28 cellular contexts compared by ENCODE assay signal in genomic region chr4:7326693-7327340, GRCh38.
A peak's percentile ranks its signal among the peaks of the same experiment; 100 is the strongest.
DNase-seq lines count a peak whose midpoint lies in the region; ATAC-seq, FAIRE-seq and TF ChIP-seq lines count a peak whose summit lies in the region.
"Had no signal": no experiment of that assay in that cellular context is flagged by ENCODE, and none has a peak within 500 bp of the region (broad histone marks: within the 10 kb centered on the region; RNA-seq: fewer than 3 reads in every experiment).

No MANE protein-coding gene starts in this region.

- H3K4me1 Mint-ChIP-seq in astrocyte (ENCODE audit: low read depth, unreplicated experiment): peaks cover 29% of the 10 kb centered on the region

- H3K4me3 ChIP-seq in BLaER1: no peak overlapping the region
- H3K4me3 ChIP-seq in astrocyte (ENCODE audit: insufficient read depth, low read depth, low read length): no peak overlapping the region
- no peak overlapping the region for H3K4me3 ChIP-seq in neuronal stem cell (ENCODE audit: low read length in 2 of 2)
- H3K4me3 ChIP-seq: adrenal gland, esophagus muscularis mucosa, GM23338, smooth muscle cell, testis, uterus had no signal

- H3K4me1 ChIP-seq in BLaER1 (peaks cover 44% of the 10 kb centered on the region), astrocyte (ENCODE audit: insufficient read depth, low read length) (peaks cover 36% of the 10 kb centered on the region), neuronal stem cell (ENCODE audit: control insufficient read depth in 2 of 2, insufficient read depth in 1 of 2, low read depth in 1 of 2, low read length in 2 of 2) (peaks cover 0 to 24% of the 10 kb centered on the region in 2 donors)
- H3K4me1 ChIP-seq: adrenal gland, Caco-2 had no signal

- H3K9ac ChIP-seq in BLaER1 (peak overlapping the region; percentile 20; the same call in 1 of the 2 replicates), astrocyte (ENCODE audit: low read length) (no peak overlapping the region), neuronal stem cell (ENCODE audit: low read depth, low read length, poor library complexity) (no peak overlapping the region)

- no peak for ATAC-seq in left ventricle myocardium superior
- ATAC-seq in GM21786 (IDR thresholded peaks at IDR 0.05; ENCODE audit: unreplicated experiment): no peak
- ATAC-seq: GM23338; PC-3; stimulated activated effector memory CD8-positive, alpha-beta T cell treated with anti-CD3 and anti-CD28 coated beads, Interleukin-12 subunit alpha, Interleukin-12 subunit beta, amount 100 ng/mL, for 72 hours; T-helper 17 cell had no signal

- H3K9me3 Mint-ChIP-seq in astrocyte (ENCODE audit: unreplicated experiment): no peaks in the 10 kb centered on the region
- H3K9me3 Mint-ChIP-seq: GM23338; stimulated activated effector memory CD8-positive, alpha-beta T cell treated with anti-CD3 and anti-CD28 coated beads, Interleukin-12 subunit alpha, Interleukin-12 subunit beta, amount 100 ng/mL, for 72 hours had no signal

- DNase-seq in astrocyte (ENCODE audit: low read depth) (no peak), left ventricle myocardium superior (peak; percentile 39), neuronal stem cell (ENCODE audit: low spot score) (no peak), DMS53 (lab: John Stamatoyannopoulos, UW) (no peak), NCI-H1048 (lab: John Stamatoyannopoulos, UW) (no peak), RCC 7860 (ENCODE audit: low spot score) (no peak)
- DNase-seq: activated CD4-positive, alpha-beta T cell treated with anti-CD3 and anti-CD28 coated beads for 48 hours; activated naive CD4-positive, alpha-beta T cell; activated T-cell treated with anti-CD3 and anti-CD28 coated beads, Interleukin-2, amount 50 U/mL, for 48 hours; Caco-2; DND-41; effector CD4-positive, alpha-beta T cell; foreskin melanocyte; NCI-H1417 treated with DMSO at 0.1 percent for 48 hours; NCI-H446 treated with DMSO at 0.1 percent for 48 hours; PC-3; stimulated activated CD4-positive, alpha-beta T cell treated with anti-CD3 and anti-CD28 coated beads, Interleukin-2, amount 100 ng/mL, for 48 hours; T-helper 17 cell; testis; uterus had no signal

- no peak overlapping the region for H2BK12ac ChIP-seq in neuronal stem cell (ENCODE audit: low read length)

- H3K4me2 ChIP-seq in BLaER1 (peak overlapping the region; percentile 58), astrocyte (ENCODE audit: low read length) (no peak overlapping the region), neuronal stem cell (ENCODE audit: insufficient read depth, low read length, poor library complexity, severe bottlenecking) (no peak overlapping the region)
- H3K4me2 ChIP-seq: GM23338, smooth muscle cell had no signal

- H3K4ac ChIP-seq in neuronal stem cell (ENCODE audit: low read length): no peak overlapping the region

- H2BK5ac ChIP-seq in neuronal stem cell (ENCODE audit: low read length): peak overlapping the region; percentile 47

- H3K36me3 Mint-ChIP-seq in astrocyte (ENCODE audit: low read depth, unreplicated experiment): peaks cover 3% of the 10 kb centered on the region
- H3K36me3 Mint-ChIP-seq: stimulated activated effector memory CD8-positive, alpha-beta T cell treated with anti-CD3 and anti-CD28 coated beads, Interleukin-12 subunit alpha, Interleukin-12 subunit beta, amount 100 ng/mL, for 72 hours had no signal

- H2AK5ac ChIP-seq in neuronal stem cell (ENCODE audit: low read depth, low read length): peak overlapping the region; percentile 96

- peak overlapping the region; percentile 86 for H3K18ac ChIP-seq in neuronal stem cell (ENCODE audit: low read length)

- intact Hi-C loops in left ventricle myocardium superior (cut with micrococcal nuclease): no loop called here

- peak overlapping the region; percentile 39 for H3K23ac ChIP-seq in neuronal stem cell (ENCODE audit: low read depth, low read length, poor library complexity)

- H4K8ac ChIP-seq in neuronal stem cell (ENCODE audit: low read depth, low read length): no peak overlapping the region

- peak overlapping the region; percentile 73 for H3K14ac ChIP-seq in neuronal stem cell (ENCODE audit: low read length)

- H3K79me1 ChIP-seq in neuronal stem cell (ENCODE audit: low read depth, low read length): no peaks in the 10 kb centered on the region

- H3K4me3 Mint-ChIP-seq in astrocyte (ENCODE audit: unreplicated experiment): peak overlapping the region; percentile 45
- H3K4me3 Mint-ChIP-seq: GM23338; stimulated activated effector memory CD8-positive, alpha-beta T cell treated with anti-CD3 and anti-CD28 coated beads, Interleukin-12 subunit alpha, Interleukin-12 subunit beta, amount 100 ng/mL, for 72 hours; T-helper 17 cell had no signal

- no CpG with 5 or more reads among the region's 20 CpGs for WGBS in neuronal stem cell (ENCODE audit: extremely low coverage in 2 of 2, insufficient read length in 2 of 2, insufficient replicate concordance in 1 of 2), 2 donors

- H2BK15ac ChIP-seq in neuronal stem cell (ENCODE audit: low read length): peak overlapping the region; percentile 87

- H2BK120ac ChIP-seq in neuronal stem cell (ENCODE audit: low read depth, low read length): no peak overlapping the region

- H3K27ac Mint-ChIP-seq in astrocyte (ENCODE audit: unreplicated experiment): no peak overlapping the region
- H3K27ac Mint-ChIP-seq: GM23338, T-helper 17 cell had no signal

- H3K36me3 ChIP-seq in BLaER1: no peaks in the 10 kb centered on the region
- H3K36me3 ChIP-seq in astrocyte (ENCODE audit: insufficient read depth, low read length): no peaks in the 10 kb centered on the region
- H3K36me3 ChIP-seq in neuronal stem cell (replicated peaks in 1 of 2; ENCODE audit: control insufficient read depth in 2 of 2, insufficient read depth in 2 of 2, low read length in 2 of 2): no peaks in the 10 kb centered on the region
- H3K36me3 ChIP-seq: adrenal gland, esophagus muscularis mucosa, neutrophil, uterus had no signal

- H3K9me3 ChIP-seq in BLaER1 (no peaks in the 10 kb centered on the region), astrocyte (ENCODE audit: insufficient read depth, low read depth, low read length) (no peaks in the 10 kb centered on the region), neuronal stem cell (replicated peaks in 1 of 2; ENCODE audit: control insufficient read depth in 2 of 2, insufficient read depth in 1 of 2, low read depth in 1 of 2, low read length in 2 of 2) (no peaks in the 10 kb centered on the region)
- H3K9me3 ChIP-seq: adrenal gland, Caco-2, esophagus muscularis mucosa, neutrophil, testis, uterus had no signal

- no peak for FAIRE-seq in astrocyte (lab: Jason Lieb, UNC)
- no peak for FAIRE-seq in RCC 7860 (lab: Jason Lieb, UNC)

- H3K27me3 ChIP-seq in BLaER1 (no peaks in the 10 kb centered on the region), astrocyte (ENCODE audit: insufficient read depth, low read length) (no peaks in the 10 kb centered on the region), neuronal stem cell (ENCODE audit: control insufficient read depth in 3 of 3, insufficient read depth in 3 of 3, low read depth in 1 of 3, low read length in 3 of 3) (no peaks in the 10 kb centered on the region)
- H3K27me3 ChIP-seq: adrenal gland, esophagus muscularis mucosa, testis, uterus had no signal

- H4K91ac ChIP-seq in neuronal stem cell (ENCODE audit: low read depth, low read length, poor library complexity): peak overlapping the region; percentile 30

- no peaks in the 10 kb centered on the region for H4K20me1 ChIP-seq in BLaER1
- H4K20me1 ChIP-seq in astrocyte (ENCODE audit: insufficient read depth, low read length): peaks cover 4% of the 10 kb centered on the region

- H2AFZ ChIP-seq in astrocyte (ENCODE audit: low read depth, low read length) (no peak overlapping the region), neuronal stem cell (ENCODE audit: low read length) (no peak overlapping the region)
- H2AFZ ChIP-seq: GM23338 had no signal

- TF ChIP-seq CTCF in astrocyte (IDR thresholded peaks at IDR 0.05; ENCODE audit: insufficient read depth, low read depth, low read length): no peak

- H3K27me3 Mint-ChIP-seq in astrocyte (ENCODE audit: low read depth, unreplicated experiment): peaks cover 26% of the 10 kb centered on the region

- no peaks in the 10 kb centered on the region for H3K79me2 ChIP-seq in astrocyte (ENCODE audit: insufficient read depth, low read length)

- H3K27ac ChIP-seq in BLaER1 (peak overlapping the region; percentile 24), astrocyte (ENCODE audit: low read depth, low read length) (no peak overlapping the region), neuronal stem cell (replicated peaks; ENCODE audit: low read length) (no peak overlapping the region)
- H3K27ac ChIP-seq: esophagus muscularis mucosa, neutrophil, testis, uterus had no signal
